8 cellular contexts compared by ENCODE assay signal in the genomic region with DNA sequence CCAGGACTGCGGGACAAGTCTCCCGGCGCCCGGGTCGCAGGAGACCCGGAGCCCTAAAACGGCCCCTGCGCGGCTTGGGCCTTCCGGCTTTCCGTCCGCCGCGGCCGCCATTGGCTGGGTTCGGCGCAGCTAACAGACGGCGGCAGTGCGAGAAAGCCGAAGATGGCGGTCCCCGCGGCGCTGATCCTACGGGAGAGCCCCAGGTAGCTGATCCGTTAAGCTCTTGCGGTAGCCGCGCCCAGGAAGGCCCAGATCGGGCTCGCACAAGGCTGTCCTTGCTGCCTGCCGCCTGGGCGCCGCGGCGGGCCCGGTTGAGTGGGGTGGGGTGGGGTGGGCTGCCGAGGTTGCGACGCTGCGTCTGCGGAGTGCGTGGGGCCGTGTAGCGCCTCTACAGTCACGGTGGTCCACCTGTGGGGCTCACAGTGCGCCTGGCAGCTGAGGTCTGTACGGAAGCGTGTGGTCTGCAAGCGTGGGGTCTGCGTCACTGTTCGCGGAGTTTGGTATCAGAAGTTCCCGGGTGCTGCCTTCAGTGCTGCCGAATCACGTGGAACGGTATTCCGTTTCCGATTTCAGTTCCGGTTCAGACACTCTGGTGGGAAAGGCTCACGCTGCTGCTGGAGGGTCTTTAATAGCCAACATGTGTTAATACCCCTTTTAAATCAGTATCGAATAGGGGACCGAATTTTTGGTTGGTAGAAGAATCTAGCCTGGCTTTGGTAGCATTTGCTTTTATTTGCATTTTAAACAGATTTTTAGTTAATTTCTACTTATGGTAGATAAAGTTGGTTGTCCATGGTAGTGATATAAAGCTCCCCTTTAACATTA. TPM values are rescaled to one million over a fixed set of nuclear protein-coding genes. Genes with fewer than 3 reads are reported as not detected.
DNase-seq lines count a peak whose midpoint lies in the region; ATAC-seq, FAIRE-seq and TF ChIP-seq lines count a peak whose summit lies in the region.

A gene (plus strand): TSS at position 135 of the 825 bp plus-strand sequence.

- peaks cover 4% of the 10 kb centered on the region for H3K23me2 ChIP-seq in H1 (ENCODE audit: low read depth, low read length)

- H2BK120ac ChIP-seq in H1 (replicated peaks; ENCODE audit: low read depth, low read length) (peak within 1 kb of the TSS; percentile 63), mesenchymal stem cell (ENCODE audit: low read depth, low read length) (peak within 1 kb of the TSS; percentile 65)

- H4K8ac ChIP-seq in H1 (ENCODE audit: extremely low read depth, insufficient read depth, low read length): peak within 1 kb of the TSS; percentile 90
- H4K8ac ChIP-seq in mesenchymal stem cell (ENCODE audit: low read length): peak within 1 kb of the TSS; percentile 77

- H3K79me1 ChIP-seq in H1 (ENCODE audit: low read depth, low read length) (no peaks in the 10 kb centered on the region; the same call in 1 of the 2 replicates), mesenchymal stem cell (replicated peaks; ENCODE audit: low read length, poor library complexity, severe bottlenecking) (peaks cover 15% of the 10 kb centered on the region)

- H3K23ac ChIP-seq in H1 (ENCODE audit: insufficient read length) (no peak within 1 kb of the TSS), mesenchymal stem cell (ENCODE audit: low read length in 2 of 2) (no peak within 1 kb of the TSS)

- H3K27ac Mint-ChIP-seq in CD8-positive, alpha-beta memory T cell: peak within 1 kb of the TSS; percentile 92 to 100 (median 98)

- H3K14ac ChIP-seq in H1 (ENCODE audit: insufficient read length) (no peak within 1 kb of the TSS), mesenchymal stem cell (ENCODE audit: low read length in 2 of 2) (peak within 1 kb of the TSS in 1 of 2 experiments; percentile 45)

- TF ChIP-seq RAD21 in H1 (IDR thresholded peaks at IDR 0.05 in 1 of 2, conservative IDR thresholded peaks at IDR 0.05 in 1 of 2; ENCODE audit: low read depth in 2 of 2, low read length in 2 of 2): no peak

- H3K27me3 Mint-ChIP-seq in CD8-positive, alpha-beta memory T cell: peaks cover 0 to 4% of the 10 kb centered on the region in 2 donors

- 2% methylated on average over 46 of the region's 64 CpGs; no CpG with 5 or more reads in 1 of the 2 experiments for WGBS in H1 (ENCODE audit: extremely low coverage in 1 of 2, insufficient coverage in 1 of 2, insufficient read length in 1 of 2, insufficient replicate concordance in 2 of 2, low coverage in 1 of 2, low lambda C conversion rate in 2 of 2, missing lambda C conversion rate in 1 of 2), 2 experiments
- under 1% methylated on average over 60 of the region's 64 CpGs for WGBS in mesenchymal stem cell

- H3K4me2 ChIP-seq in H1 (ENCODE audit: insufficient read depth in 1 of 2, low read depth in 2 of 2, low read length in 2 of 2) (peak within 1 kb of the TSS; percentile 82 to 86), mesenchymal stem cell (ENCODE audit: low read length, poor library complexity, severe bottlenecking) (peak within 1 kb of the TSS; percentile 50)

- peak within 1 kb of the TSS; percentile 65 for H3K4me3 ChIP-seq in CD8-positive, alpha-beta memory T cell (ENCODE audit: low read length)
- H3K4me3 ChIP-seq in H1 (ENCODE audit: extremely low read depth in 1 of 4, insufficient read depth in 2 of 4, low read depth in 3 of 4, low read length in 4 of 4) (peak within 1 kb of the TSS; percentile 64 to 96 (median 80)), mesenchymal stem cell (ENCODE audit: insufficient read depth in 1 of 2, low read depth in 1 of 2, low read length in 2 of 2) (peak within 1 kb of the TSS; percentile 80 to 86)

- peak within 1 kb of the TSS; percentile 93 to 97 (median 94) for H3K4me3 Mint-ChIP-seq in CD8-positive, alpha-beta memory T cell

- H3K36me3 Mint-ChIP-seq in CD8-positive, alpha-beta memory T cell: peaks cover 0 to 32% (median 14%) of the 10 kb centered on the region in 3 donors

- H3K36me3 ChIP-seq in CD8-positive, alpha-beta memory T cell (ENCODE audit: insufficient read depth, low read length): peaks cover 5% of the 10 kb centered on the region
- peaks cover 0 to 4% (median 2%) of the 10 kb centered on the region in 4 experiments; a peak in 4 of 8 replicates for H3K36me3 ChIP-seq in H1 (ENCODE audit: control insufficient read depth in 2 of 4, insufficient read depth in 4 of 4, low read length in 3 of 4)
- H3K36me3 ChIP-seq in mesenchymal stem cell (ENCODE audit: control insufficient read depth in 1 of 2, insufficient read depth in 2 of 2, low read depth in 1 of 2, low read length in 2 of 2): peaks cover 6 to 8% of the 10 kb centered on the region in 2 experiments

- H4K20me1 ChIP-seq in H1 (replicated peaks in 1 of 2; ENCODE audit: control insufficient read depth in 1 of 2, insufficient read depth in 2 of 2, low read length in 2 of 2): no peaks in the 10 kb centered on the region

- no peaks in the 10 kb centered on the region for H3K9me3 ChIP-seq in CD8-positive, alpha-beta memory T cell (ENCODE audit: low read length)
- H3K9me3 ChIP-seq in H1 (ENCODE audit: insufficient read depth in 2 of 2, low read depth in 1 of 2, low read length in 1 of 2): no peaks in the 10 kb centered on the region
- H3K9me3 ChIP-seq in mesenchymal stem cell (ENCODE audit: control insufficient read depth, low read length): no peaks in the 10 kb centered on the region

- peak; percentile 70 to 91 (median 90) for DNase-seq in CD8-positive, alpha-beta memory T cell
- DNase-seq in HK-2 (ENCODE audit: unreplicated experiment): peak; percentile 67
- DNase-seq in NOMO-1 (lab: John Stamatoyannopoulos, UW; ENCODE audit: unreplicated experiment in 2 of 2): peak; percentile 59 to 68
- DNase-seq in activated CD8-positive, alpha-beta memory T cell treated with anti-CD3 and anti-CD28 coated beads for 4 hours (ENCODE audit: low read depth in 2 of 2): peak; percentile 61 to 77
- DNase-seq in H1 (ENCODE audit: low read depth in 1 of 2, low spot score in 2 of 2): peak; percentile 38 to 87
- DNase-seq in mesenchymal stem cell: peak; percentile 86
- DNase-seq in stimulated activated CD8-positive, alpha-beta memory T cell treated with anti-CD3 and anti-CD28 coated beads, Interleukin-12 subunit alpha, Interleukin-12 subunit beta, amount 100 ng/mL, for 24 hours (ENCODE audit: extremely low read depth): peak; percentile 46

- H3K18ac ChIP-seq in H1 (ENCODE audit: extremely low read depth, low read length): peak within 1 kb of the TSS; percentile 99
- peak within 1 kb of the TSS; percentile 90 to 96 for H3K18ac ChIP-seq in mesenchymal stem cell (ENCODE audit: low read depth in 1 of 2, low read length in 2 of 2)

- no peaks in the 10 kb centered on the region for H3K9me3 Mint-ChIP-seq in CD8-positive, alpha-beta memory T cell

- no peak for TF ChIP-seq EP300 in H1 (IDR thresholded peaks at IDR 0.05; ENCODE audit: borderline replicate concordance in 1 of 2, low read depth in 2 of 2, low read length in 2 of 2)

- POLR2A ChIA-PET in CD8-positive, alpha-beta memory T cell (lab: Charles Lee): interaction anchor here (0.5 to 1.3 kb wide), 4 partner anchors 10 to 460 kb away, joined by 3 to 6 read pairs (median 4); a partner anchor contains a TSS
- POLR2A ChIA-PET in H1 (lab: Charles Lee; ENCODE audit: partially characterized antibody): interaction anchor here (0.6 to 3.0 kb wide), 6 partner anchors 9 to 244 kb away, joined by 3 to 10 read pairs (median 3); a partner anchor contains a TSS

- peak within 1 kb of the TSS; percentile 93 for H2AFZ ChIP-seq in H1 (ENCODE audit: low read length)
- peak within 1 kb of the TSS; percentile 79 for H2AFZ ChIP-seq in mesenchymal stem cell (ENCODE audit: low read depth, low read length)

- peak within 1 kb of the TSS; percentile 94 for H4K5ac ChIP-seq in H1 (ENCODE audit: insufficient read length, low read depth, low read length)

- H2BK5ac ChIP-seq in H1 (ENCODE audit: low read depth, low read length) (peak within 1 kb of the TSS; percentile 97), mesenchymal stem cell (ENCODE audit: low read depth, low read length, poor library complexity, severe bottlenecking) (peak within 1 kb of the TSS; percentile 3)

- no peak within 1 kb of the TSS; the same call in 1 of the 2 replicates for H2BK12ac ChIP-seq in H1 (ENCODE audit: low read depth, low read length)
- no peak within 1 kb of the TSS for H2BK12ac ChIP-seq in mesenchymal stem cell (ENCODE audit: low read length in 2 of 2)

- H3K4me1 Mint-ChIP-seq in CD8-positive, alpha-beta memory T cell: peaks cover 44 to 73% (median 68%) of the 10 kb centered on the region in 3 donors

- H3K27ac ChIP-seq in CD8-positive, alpha-beta memory T cell (ENCODE audit: low read depth, low read length): peak within 1 kb of the TSS; percentile 64
- peak within 1 kb of the TSS; percentile 87 for H3K27ac ChIP-seq in H1 (ENCODE audit: low read depth, low read length)
- H3K27ac ChIP-seq in mesenchymal stem cell (ENCODE audit: low read length, poor library complexity, severe bottlenecking): peak within 1 kb of the TSS; percentile 61

- H2BK15ac ChIP-seq in H1 (ENCODE audit: low read length) (no peak within 1 kb of the TSS), mesenchymal stem cell (ENCODE audit: low read depth, poor library complexity, severe bottlenecking) (no peak within 1 kb of the TSS)

- peak; percentile 53 to 72 for TF ChIP-seq POLR2A in H1 (IDR thresholded peaks at IDR 0.05; ENCODE audit: control extremely low read depth in 1 of 2, low read depth in 2 of 2, low read length in 2 of 2)

- no peak for TF ChIP-seq CTCF in H1 (IDR thresholded peaks at IDR 0.05; ENCODE audit: control extremely low read depth in 1 of 3, insufficient read depth in 1 of 3, low read depth in 1 of 3, low read length in 3 of 3)

- H2BK20ac ChIP-seq in H1 (ENCODE audit: low read length): no peak within 1 kb of the TSS

- H2AK5ac ChIP-seq in H1 (ENCODE audit: low read depth, low read length) (no peak within 1 kb of the TSS), mesenchymal stem cell (ENCODE audit: low read length, severe bottlenecking) (no peak within 1 kb of the TSS)

- H3K79me2 ChIP-seq in H1 (ENCODE audit: control insufficient read depth in 1 of 2, insufficient read depth in 2 of 2, low read length in 2 of 2): peaks cover 0 to 34% of the 10 kb centered on the region in 2 experiments; a peak in 3 of 4 replicates

- peaks cover 18% of the 10 kb centered on the region for H3K4me1 ChIP-seq in CD8-positive, alpha-beta memory T cell (ENCODE audit: insufficient read depth, low read length)
- H3K4me1 ChIP-seq in H1 (replicated peaks in 1 of 4; ENCODE audit: control insufficient read depth in 3 of 4, insufficient read depth in 4 of 4, low read length in 3 of 4) (peaks cover 3 to 7% (median 6%) of the 10 kb centered on the region in 4 experiments; a peak in 4 of 7 replicates), mesenchymal stem cell (ENCODE audit: control insufficient read depth, insufficient read depth, low read depth, low read length) (peaks cover 4% of the 10 kb centered on the region)

- peak within 1 kb of the TSS; percentile 48 to 96 (median 94) for H3K9ac ChIP-seq in H1 (replicated peaks in 1 of 4; ENCODE audit: extremely low read depth in 1 of 4, low read depth in 3 of 4, low read length in 3 of 4)
- peak within 1 kb of the TSS; percentile 97 for H3K9ac ChIP-seq in mesenchymal stem cell (ENCODE audit: low read length)

- CTCF ChIA-PET in CD8-positive, alpha-beta memory T cell (lab: Charles Lee): interaction anchor here (0.7 to 1.5 kb wide), 3 partner anchors 12 to 789 kb away, joined by 4 to 5 read pairs (median 4); a partner anchor contains a TSS
- CTCF ChIA-PET in H1 (lab: Charles Lee; ENCODE audit: partially characterized antibody): interaction anchor here (0.6 to 1.4 kb wide), 2 partner anchors 59 to 131 kb away, joined by 3 to 4 read pairs; no protein-coding TSS in a partner anchor

- no peaks in the 10 kb centered on the region for H3K27me3 ChIP-seq in CD8-positive, alpha-beta memory T cell (ENCODE audit: insufficient read depth, low read length, poor library complexity, severe bottlenecking)
- no peaks in the 10 kb centered on the region for H3K27me3 ChIP-seq in H1 (replicated peaks in 1 of 4; ENCODE audit: control insufficient read depth in 3 of 4, extremely low read depth in 1 of 4, insufficient read depth in 3 of 4, low read length in 3 of 4)
- no peaks in the 10 kb centered on the region for H3K27me3 ChIP-seq in mesenchymal stem cell (ENCODE audit: control insufficient read depth in 1 of 2, insufficient read depth in 1 of 2, low read length in 2 of 2)

- ATAC-seq in GM19455 (IDR thresholded peaks at IDR 0.05; ENCODE audit: unreplicated experiment): peak; percentile 88

- peak within 1 kb of the TSS; percentile 97 for H4K91ac ChIP-seq in H1 (replicated peaks; ENCODE audit: insufficient read length, low read length)
- peak within 1 kb of the TSS; percentile 55 for H4K91ac ChIP-seq in mesenchymal stem cell (ENCODE audit: low read length)

- H3K56ac ChIP-seq in H1 (replicated peaks; ENCODE audit: insufficient read length, low read depth, low read length): peak within 1 kb of the TSS; percentile 90

- H3K4ac ChIP-seq in H1 (replicated peaks; ENCODE audit: insufficient read length, low read depth, low read length): peak within 1 kb of the TSS; percentile 46
- peak within 1 kb of the TSS; percentile 42 to 79 for H3K4ac ChIP-seq in mesenchymal stem cell (ENCODE audit: low read depth in 1 of 2, low read length in 2 of 2)

- FAIRE-seq in H1 (lab: Jason Lieb, UNC): no peak

RNA-seq across cellular contexts. Expression of the gene that starts here (rescaled TPM):
- 10 to 100 TPM; 13.8 to 17.4 TPM for total RNA-seq in CD8-positive, alpha-beta memory T cell
- polyA plus RNA-seq in CD8-positive, alpha-beta memory T cell: 35.9 TPM
- 43.4 and 44.0 TPM in 2 replicates for total RNA-seq in H1 (2021; fragmentation: NEBNext Ultra II Directional; extraction: Animal tissue kit (Norgen Biotek cat#: 25700))
- polyA plus RNA-seq in H1 (2011; rRNA removed): 7.8 and 16.5 TPM in 2 replicates
- 21.4 TPM for polyA plus RNA-seq in H1 (2011; cell fraction: cytosol; rRNA removed)
- polyA plus RNA-seq in H1 (2011; cell fraction: nucleus; rRNA removed): 5.6 TPM
- polyA plus RNA-seq in H1 (2012, experiment 1 of 2): 20.3 to 32.7 TPM (median 22.2 TPM) in 4 replicates
- 7.9 TPM for polyA plus RNA-seq in H1 (2012, experiment 2 of 2)
- polyA plus RNA-seq in H1 (2013, experiment 1 of 2): 37.9 TPM
- polyA plus RNA-seq in H1 (2013, experiment 2 of 2): 37.8 TPM
- 15.1 and 23.2 TPM in 2 replicates for polyA minus RNA-seq in H1 (2011; rRNA and poly(A)+ RNA removed)
- polyA minus RNA-seq in H1 (2011; cell fraction: cytosol; rRNA and poly(A)+ RNA removed): 10.2 TPM
- 56.8 TPM for polyA minus RNA-seq in H1 (2011; cell fraction: nucleus; rRNA and poly(A)+ RNA removed)
- 21.9 TPM for polyA plus RNA-seq in mesenchymal stem cell (2013, experiment 1 of 2)
- 22.7 TPM for polyA plus RNA-seq in mesenchymal stem cell (2013, experiment 2 of 2)

Comparison
In these comparisons a context has a peak if more than half of its experiments do, and no peak if none do; other contexts are left out.
1. Peak in every context shown above with its lines: DNase-seq, ATAC-seq, H3K4me3 ChIP-seq and H3K27ac ChIP-seq.